ENCODE assay signal across 1 cellular context in genomic region chr19:3979289-3979673, GRCh38.
TF ChIP-seq lines count a peak whose summit lies in the region.

No MANE protein-coding gene starts in this region.

TF ChIP-seq in H1, 55 proteins besides CTCF, POLR2A, EP300 and RAD21:
- TF ChIP-seq BCL11A (IDR thresholded peaks at IDR 0.05; ENCODE audit: low read depth in 2 of 2, low read length in 2 of 2) = no peak
- no peak for TF ChIP-seq GTF2F1 (IDR thresholded peaks at IDR 0.05; ENCODE audit: borderline replicate concordance, low read depth, low read length)
- TF ChIP-seq SIN3A (conservative IDR thresholded peaks at IDR 0.05 in 1 of 2, IDR thresholded peaks at IDR 0.05 in 1 of 2; ENCODE audit: low read depth in 1 of 2, low read length in 2 of 2) = no peak
- TF ChIP-seq JUND (IDR thresholded peaks at IDR 0.05; ENCODE audit: low read length) = no peak
- TF ChIP-seq TCF12 (IDR thresholded peaks at IDR 0.05; ENCODE audit: low read depth, low read length) = no peak
- no peak for TF ChIP-seq MAX (IDR thresholded peaks at IDR 0.05)
- no peak for TF ChIP-seq ASH2L (IDR thresholded peaks at IDR 0.05; ENCODE audit: low read length)
- no peak for TF ChIP-seq RFX5 (IDR thresholded peaks at IDR 0.05; ENCODE audit: borderline replicate concordance, low read depth, low read length)
- TF ChIP-seq GABPA (IDR thresholded peaks at IDR 0.05; ENCODE audit: borderline replicate concordance, insufficient read depth, low read length) = no peak
- no peak for TF ChIP-seq BRCA1 (IDR thresholded peaks at IDR 0.05; ENCODE audit: low read depth, low read length)
- TF ChIP-seq CTBP2 (IDR thresholded peaks at IDR 0.05; ENCODE audit: borderline replicate concordance, insufficient read depth, insufficient read length, low read length) = no peak
